Comparison of ENCODE assay signal across 34 cellular contexts in the genomic region with DNA sequence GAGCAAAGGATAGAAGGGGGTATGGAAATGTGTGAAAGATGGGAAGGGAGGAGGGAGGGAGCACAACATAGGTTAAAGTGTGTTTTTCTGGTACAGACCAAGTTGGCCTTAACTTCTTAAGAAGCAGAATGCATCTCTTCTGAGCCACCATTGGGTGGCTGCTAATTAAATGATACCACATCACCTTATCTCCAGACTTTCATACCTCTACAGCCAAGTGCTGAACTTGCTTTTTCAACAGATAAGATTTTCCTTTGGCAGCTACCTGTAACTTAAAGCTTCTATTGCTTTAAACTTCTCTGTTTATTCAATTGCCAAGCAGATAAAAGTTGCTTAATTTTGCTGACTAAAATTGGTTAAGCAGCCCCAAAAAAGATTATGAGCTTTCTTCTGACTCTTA.
"Had no signal": no experiment of that assay in that cellular context is flagged by ENCODE, and none has a peak within 500 bp of the region (broad histone marks: within the 10 kb centered on the region; RNA-seq: fewer than 3 reads in every experiment).

No MANE protein-coding gene starts in this region.

- H3K4me1 Mint-ChIP-seq: activated B cell treated with CpG ODN at 0.5 μM for 24 hours; activated CD4-positive, alpha-beta memory T cell treated with anti-CD3 and anti-CD28 coated beads, Interleukin-2, amount 10 ng/mL, durations not matched to agents 7 days and 5 days; activated CD8-positive, alpha-beta memory T cell treated with anti-CD3 and anti-CD28 coated beads, Interleukin-2, amount 10 ng/mL, durations not matched to agents 7 days and 5 days; activated naive CD8-positive, alpha-beta T cell treated with anti-CD3 and anti-CD28 coated beads for 36 hours had no signal

- H3K4me3 Mint-ChIP-seq: activated B cell treated with CpG ODN at 0.5 μM for 24 hours; activated CD4-positive, alpha-beta memory T cell treated with anti-CD3 and anti-CD28 coated beads, Interleukin-2, amount 10 ng/mL, durations not matched to agents 7 days and 5 days; activated CD8-positive, alpha-beta memory T cell treated with anti-CD3 and anti-CD28 coated beads, Interleukin-2, amount 10 ng/mL, durations not matched to agents 7 days and 5 days; activated naive CD8-positive, alpha-beta T cell treated with anti-CD3 and anti-CD28 coated beads for 36 hours had no signal

- ATAC-seq: activated CD8-positive, alpha-beta memory T cell treated with anti-CD3 and anti-CD28 coated beads, Interleukin-2, amount 10 ng/mL, durations not matched to agents 7 days and 5 days had no signal

- FAIRE-seq: RCC 7860 had no signal

- H3K27ac Mint-ChIP-seq: activated B cell treated with CpG ODN at 0.5 μM for 24 hours; activated CD4-positive, alpha-beta memory T cell treated with anti-CD3 and anti-CD28 coated beads, Interleukin-2, amount 10 ng/mL, durations not matched to agents 7 days and 5 days; activated CD8-positive, alpha-beta memory T cell treated with anti-CD3 and anti-CD28 coated beads, Interleukin-2, amount 10 ng/mL, durations not matched to agents 7 days and 5 days; activated naive CD8-positive, alpha-beta T cell treated with anti-CD3 and anti-CD28 coated beads for 36 hours had no signal

- H3K4me3 ChIP-seq: cardiac muscle cell, PC-9 had no signal

- H2AFZ ChIP-seq: PC-9 had no signal

- DNase-seq: activated B cell treated with CpG ODN at 0.5 μM for 24 hours; activated CD4-positive, alpha-beta memory T cell treated with anti-CD3 and anti-CD28 coated beads, Interleukin-2, amount 10 ng/mL, durations not matched to agents 7 days and 5 days; activated CD4-positive, alpha-beta T cell treated with anti-CD3 and anti-CD28 coated beads for 4 hours; activated CD4-positive, CD25-positive, alpha-beta regulatory T cell treated with anti-CD3 and anti-CD28 coated beads, Interleukin-2, amount 50 U/mL, for 72 hours; activated CD8-positive, alpha-beta memory T cell treated with anti-CD3 and anti-CD28 coated beads for 24 hours; activated CD8-positive, alpha-beta memory T cell treated with anti-CD3 and anti-CD28 coated beads, Interleukin-2, amount 10 ng/mL, durations not matched to agents 7 days and 5 days; activated CD8-positive, alpha-beta memory T cell treated with anti-CD3 and anti-CD28 coated beads, Interleukin-2, amount 50 U/mL, for 48 hours; activated effector memory CD4-positive, alpha-beta T cell treated with Interleukin-2 at 50 U/mL for 16 hours; activated naive CD4-positive, alpha-beta T cell; activated naive CD4-positive, alpha-beta T cell treated with anti-CD3 and anti-CD28 coated beads, Interleukin-2, amount 50 U/mL, for 16 hours; activated naive CD8-positive, alpha-beta T cell treated with anti-CD3 and anti-CD28 coated beads for 36 hours; activated T-cell treated with anti-CD3 and anti-CD28 coated beads, Interleukin-2, amount 50 U/mL, for 48 hours; amniotic stem cell; aorta; NCI-H1092 treated with DMSO at 0.1 percent for 48 hours; NCI-H1417; NCI-H146; NCI-H187; NCI-H2029 treated with DMSO at 0.1 percent for 48 hours; NCI-H2107; NCI-H2171; NCI-H446; NCI-H524; NCI-H69; NK-92 treated with Interleukin-12 subunit alpha and Interleukin-12 subunit beta, amount 100 ng/mL, for 24 hours; PC-9; Right ventricle myocardium superior; SW 1271; T-helper 1 cell; T-helper 2 cell; T-helper 9 cell had no signal

- H3K36me3 ChIP-seq: cardiac muscle cell had no signal

- H3K27me3 ChIP-seq: cardiac muscle cell had no signal

- H3K27me3 Mint-ChIP-seq: activated B cell treated with CpG ODN at 0.5 μM for 24 hours; activated CD4-positive, alpha-beta memory T cell treated with anti-CD3 and anti-CD28 coated beads, Interleukin-2, amount 10 ng/mL, durations not matched to agents 7 days and 5 days; activated CD8-positive, alpha-beta memory T cell treated with anti-CD3 and anti-CD28 coated beads, Interleukin-2, amount 10 ng/mL, durations not matched to agents 7 days and 5 days; activated naive CD8-positive, alpha-beta T cell treated with anti-CD3 and anti-CD28 coated beads for 36 hours had no signal

- H3K4me2 ChIP-seq: PC-9 had no signal

- H3K27ac ChIP-seq: cardiac muscle cell, PC-9, VCaP had no signal

- H3K36me3 Mint-ChIP-seq: activated CD8-positive, alpha-beta memory T cell treated with anti-CD3 and anti-CD28 coated beads, Interleukin-2, amount 10 ng/mL, durations not matched to agents 7 days and 5 days had no signal
